In the genomic region with DNA sequence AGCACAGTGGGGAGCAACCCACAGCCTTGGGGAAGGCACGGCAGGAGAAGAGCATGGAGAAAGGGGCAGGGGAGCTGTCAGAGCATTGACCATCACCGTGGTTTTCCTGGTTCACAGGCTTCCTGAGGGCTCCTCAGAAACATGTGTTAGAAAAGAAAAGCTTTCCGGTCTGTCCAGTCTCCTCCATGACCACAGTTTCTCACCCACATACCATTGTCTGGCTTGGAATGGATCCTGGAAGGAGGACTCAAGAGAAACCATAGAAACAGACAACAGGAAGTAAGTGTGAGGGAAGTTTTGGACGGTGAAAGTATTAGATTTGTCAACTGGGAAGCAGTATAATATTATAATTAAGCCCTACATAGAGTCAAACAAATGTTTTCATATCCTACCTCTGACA, we compare ENCODE assay signal across 3 cellular contexts. TPM values are rescaled to one million over a fixed set of nuclear protein-coding genes. Genes with fewer than 3 reads are reported as not detected.
"Had no signal": no experiment of that assay in that cellular context is flagged by ENCODE, and none has a peak within 500 bp of the region (broad histone marks: within the 10 kb centered on the region; RNA-seq: fewer than 3 reads in every experiment).

No MANE protein-coding gene starts in this region.

RNA-seq across cellular contexts. Expression of a gene that starts 16.3 kb away (rescaled TPM):
- total RNA-seq: H1, H9 had no signal
- polyA plus RNA-seq: GM23338 had no signal
